In the genomic region with DNA sequence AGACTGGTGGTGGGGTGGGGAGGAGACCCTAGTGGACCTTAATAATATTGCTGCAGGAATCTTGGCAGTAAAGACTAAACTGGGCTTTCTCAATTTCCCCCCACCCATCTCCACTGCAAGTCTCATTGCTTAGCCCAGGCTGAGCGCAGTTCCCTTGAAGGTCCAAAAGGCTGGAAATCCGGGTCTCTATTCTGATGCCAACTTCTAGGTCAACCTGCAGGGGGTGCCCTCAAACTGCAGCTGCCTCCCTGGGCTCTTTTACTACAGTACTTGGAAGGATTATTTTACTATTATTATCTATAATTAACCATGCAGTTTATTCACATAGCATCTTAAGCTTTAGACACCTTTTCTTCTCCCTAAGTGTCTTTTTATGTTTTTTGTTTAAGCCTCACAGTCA, we compare ENCODE assay signal across 1 cellular context.
TF ChIP-seq lines count a peak whose summit lies in the region.

No MANE protein-coding gene starts in this region.

TF ChIP-seq in GM23338, 12 proteins besides CTCF, POLR2A, EP300 and RAD21:
- TF ChIP-seq, protein P1, sequence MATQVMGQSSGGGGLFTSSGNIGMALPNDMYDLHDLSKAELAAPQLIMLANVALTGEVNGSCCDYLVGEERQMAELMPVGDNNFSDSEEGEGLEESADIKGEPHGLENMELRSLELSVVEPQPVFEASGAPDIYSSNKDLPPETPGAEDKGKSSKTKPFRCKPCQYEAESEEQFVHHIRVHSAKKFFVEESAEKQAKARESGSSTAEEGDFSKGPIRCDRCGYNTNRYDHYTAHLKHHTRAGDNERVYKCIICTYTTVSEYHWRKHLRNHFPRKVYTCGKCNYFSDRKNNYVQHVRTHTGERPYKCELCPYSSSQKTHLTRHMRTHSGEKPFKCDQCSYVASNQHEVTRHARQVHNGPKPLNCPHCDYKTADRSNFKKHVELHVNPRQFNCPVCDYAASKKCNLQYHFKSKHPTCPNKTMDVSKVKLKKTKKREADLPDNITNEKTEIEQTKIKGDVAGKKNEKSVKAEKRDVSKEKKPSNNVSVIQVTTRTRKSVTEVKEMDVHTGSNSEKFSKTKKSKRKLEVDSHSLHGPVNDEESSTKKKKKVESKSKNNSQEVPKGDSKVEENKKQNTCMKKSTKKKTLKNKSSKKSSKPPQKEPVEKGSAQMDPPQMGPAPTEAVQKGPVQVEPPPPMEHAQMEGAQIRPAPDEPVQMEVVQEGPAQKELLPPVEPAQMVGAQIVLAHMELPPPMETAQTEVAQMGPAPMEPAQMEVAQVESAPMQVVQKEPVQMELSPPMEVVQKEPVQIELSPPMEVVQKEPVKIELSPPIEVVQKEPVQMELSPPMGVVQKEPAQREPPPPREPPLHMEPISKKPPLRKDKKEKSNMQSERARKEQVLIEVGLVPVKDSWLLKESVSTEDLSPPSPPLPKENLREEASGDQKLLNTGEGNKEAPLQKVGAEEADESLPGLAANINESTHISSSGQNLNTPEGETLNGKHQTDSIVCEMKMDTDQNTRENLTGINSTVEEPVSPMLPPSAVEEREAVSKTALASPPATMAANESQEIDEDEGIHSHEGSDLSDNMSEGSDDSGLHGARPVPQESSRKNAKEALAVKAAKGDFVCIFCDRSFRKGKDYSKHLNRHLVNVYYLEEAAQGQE (IDR thresholded peaks at IDR 0.05; ENCODE audit: unreplicated experiment): no peak
- TF ChIP-seq JUNB (IDR thresholded peaks at IDR 0.05; ENCODE audit: unreplicated experiment): no peak
- no peak for TF ChIP-seq POLR2AphosphoS5 (IDR thresholded peaks at IDR 0.05; ENCODE audit: low read depth)
- TF ChIP-seq EZH2phosphoT487 (IDR thresholded peaks at IDR 0.05; ENCODE audit: unreplicated experiment): no peak
- TF ChIP-seq, protein P2, sequence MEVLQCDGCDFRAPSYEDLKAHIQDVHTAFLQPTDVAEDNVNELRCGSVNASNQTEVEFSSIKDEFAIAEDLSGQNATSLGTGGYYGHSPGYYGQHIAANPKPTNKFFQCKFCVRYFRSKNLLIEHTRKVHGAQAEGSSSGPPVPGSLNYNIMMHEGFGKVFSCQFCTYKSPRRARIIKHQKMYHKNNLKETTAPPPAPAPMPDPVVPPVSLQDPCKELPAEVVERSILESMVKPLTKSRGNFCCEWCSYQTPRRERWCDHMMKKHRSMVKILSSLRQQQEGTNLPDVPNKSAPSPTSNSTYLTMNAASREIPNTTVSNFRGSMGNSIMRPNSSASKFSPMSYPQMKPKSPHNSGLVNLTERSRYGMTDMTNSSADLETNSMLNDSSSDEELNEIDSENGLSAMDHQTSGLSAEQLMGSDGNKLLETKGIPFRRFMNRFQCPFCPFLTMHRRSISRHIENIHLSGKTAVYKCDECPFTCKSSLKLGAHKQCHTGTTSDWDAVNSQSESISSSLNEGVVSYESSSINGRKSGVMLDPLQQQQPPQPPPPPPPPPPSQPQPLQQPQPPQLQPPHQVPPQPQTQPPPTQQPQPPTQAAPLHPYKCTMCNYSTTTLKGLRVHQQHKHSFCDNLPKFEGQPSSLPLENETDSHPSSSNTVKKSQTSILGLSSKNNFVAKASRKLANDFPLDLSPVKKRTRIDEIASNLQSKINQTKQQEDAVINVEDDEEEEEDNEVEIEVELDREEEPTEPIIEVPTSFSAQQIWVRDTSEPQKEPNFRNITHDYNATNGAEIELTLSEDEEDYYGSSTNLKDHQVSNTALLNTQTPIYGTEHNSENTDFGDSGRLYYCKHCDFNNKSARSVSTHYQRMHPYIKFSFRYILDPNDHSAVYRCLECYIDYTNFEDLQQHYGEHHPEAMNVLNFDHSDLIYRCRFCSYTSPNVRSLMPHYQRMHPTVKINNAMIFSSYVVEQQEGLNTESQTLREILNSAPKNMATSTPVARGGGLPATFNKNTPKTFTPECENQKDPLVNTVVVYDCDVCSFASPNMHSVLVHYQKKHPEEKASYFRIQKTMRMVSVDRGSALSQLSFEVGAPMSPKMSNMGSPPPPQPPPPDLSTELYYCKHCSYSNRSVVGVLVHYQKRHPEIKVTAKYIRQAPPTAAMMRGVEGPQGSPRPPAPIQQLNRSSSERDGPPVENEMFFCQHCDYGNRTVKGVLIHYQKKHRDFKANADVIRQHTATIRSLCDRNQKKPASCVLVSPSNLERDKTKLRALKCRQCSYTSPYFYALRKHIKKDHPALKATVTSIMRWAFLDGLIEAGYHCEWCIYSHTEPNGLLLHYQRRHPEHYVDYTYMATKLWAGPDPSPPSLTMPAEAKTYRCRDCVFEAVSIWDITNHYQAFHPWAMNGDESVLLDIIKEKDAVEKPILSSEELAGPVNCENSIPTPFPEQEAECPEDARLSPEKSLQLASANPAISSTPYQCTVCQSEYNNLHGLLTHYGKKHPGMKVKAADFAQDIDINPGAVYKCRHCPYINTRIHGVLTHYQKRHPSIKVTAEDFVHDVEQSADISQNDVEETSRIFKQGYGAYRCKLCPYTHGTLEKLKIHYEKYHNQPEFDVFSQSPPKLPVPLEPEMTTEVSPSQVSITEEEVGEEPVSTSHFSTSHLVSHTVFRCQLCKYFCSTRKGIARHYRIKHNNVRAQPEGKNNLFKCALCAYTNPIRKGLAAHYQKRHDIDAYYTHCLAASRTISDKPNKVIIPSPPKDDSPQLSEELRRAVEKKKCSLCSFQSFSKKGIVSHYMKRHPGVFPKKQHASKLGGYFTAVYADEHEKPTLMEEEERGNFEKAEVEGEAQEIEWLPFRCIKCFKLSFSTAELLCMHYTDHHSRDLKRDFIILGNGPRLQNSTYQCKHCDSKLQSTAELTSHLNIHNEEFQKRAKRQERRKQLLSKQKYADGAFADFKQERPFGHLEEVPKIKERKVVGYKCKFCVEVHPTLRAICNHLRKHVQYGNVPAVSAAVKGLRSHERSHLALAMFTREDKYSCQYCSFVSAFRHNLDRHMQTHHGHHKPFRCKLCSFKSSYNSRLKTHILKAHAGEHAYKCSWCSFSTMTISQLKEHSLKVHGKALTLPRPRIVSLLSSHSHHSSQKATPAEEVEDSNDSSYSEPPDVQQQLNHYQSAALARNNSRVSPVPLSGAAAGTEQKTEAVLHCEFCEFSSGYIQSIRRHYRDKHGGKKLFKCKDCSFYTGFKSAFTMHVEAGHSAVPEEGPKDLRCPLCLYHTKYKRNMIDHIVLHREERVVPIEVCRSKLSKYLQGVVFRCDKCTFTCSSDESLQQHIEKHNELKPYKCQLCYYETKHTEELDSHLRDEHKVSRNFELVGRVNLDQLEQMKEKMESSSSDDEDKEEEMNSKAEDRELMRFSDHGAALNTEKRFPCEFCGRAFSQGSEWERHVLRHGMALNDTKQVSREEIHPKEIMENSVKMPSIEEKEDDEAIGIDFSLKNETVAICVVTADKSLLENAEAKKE (CRISPR knock-in tag; IDR thresholded peaks at IDR 0.05): no peak
- no peak for TF ChIP-seq NANOG (IDR thresholded peaks at IDR 0.05; ENCODE audit: borderline replicate concordance)
- TF ChIP-seq ZNF331 (CRISPR knock-in tag; IDR thresholded peaks at IDR 0.05; ENCODE audit: low read depth): no peak
- TF ChIP-seq EZH2 (IDR thresholded peaks at IDR 0.05; ENCODE audit: low read depth, unreplicated experiment): no peak
- no peak for TF ChIP-seq CREB1 (CRISPR knock-in tag; IDR thresholded peaks at IDR 0.05; ENCODE audit: low read depth)
- no peak for TF ChIP-seq STAT1 (IDR thresholded peaks at IDR 0.05; ENCODE audit: unreplicated experiment)
- no peak for TF ChIP-seq ZNF114 (CRISPR knock-in tag; IDR thresholded peaks at IDR 0.05)
- TF ChIP-seq, protein P3, sequence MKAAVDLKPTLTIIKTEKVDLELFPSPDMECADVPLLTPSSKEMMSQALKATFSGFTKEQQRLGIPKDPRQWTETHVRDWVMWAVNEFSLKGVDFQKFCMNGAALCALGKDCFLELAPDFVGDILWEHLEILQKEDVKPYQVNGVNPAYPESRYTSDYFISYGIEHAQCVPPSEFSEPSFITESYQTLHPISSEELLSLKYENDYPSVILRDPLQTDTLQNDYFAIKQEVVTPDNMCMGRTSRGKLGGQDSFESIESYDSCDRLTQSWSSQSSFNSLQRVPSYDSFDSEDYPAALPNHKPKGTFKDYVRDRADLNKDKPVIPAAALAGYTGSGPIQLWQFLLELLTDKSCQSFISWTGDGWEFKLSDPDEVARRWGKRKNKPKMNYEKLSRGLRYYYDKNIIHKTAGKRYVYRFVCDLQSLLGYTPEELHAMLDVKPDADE (IDR thresholded peaks at IDR 0.05): no peak
TF ChIP-seq in GM23338: peak in this region for 0.
